8 cellular contexts compared by ENCODE assay signal in genomic region chr11:130070109-130070828, GRCh38. TPM values are rescaled to one million over a fixed set of nuclear protein-coding genes. Genes with fewer than 3 reads are reported as not detected.
DNase-seq lines count a peak whose midpoint lies in the region; ATAC-seq and TF ChIP-seq lines count a peak whose summit lies in the region.

No MANE protein-coding gene starts in this region.

- no peak overlapping the region for H3K27ac Mint-ChIP-seq in activated CD8-positive, alpha-beta T cell treated with anti-CD3 and anti-CD28 coated beads, Interleukin-2, amount 10 ng/mL, durations not matched to agents 7 days and 5 days
- peak overlapping the region; percentile 84 for H3K27ac Mint-ChIP-seq in mesothelial cell of epicardium

- peaks cover 43% of the 10 kb centered on the region for H3K79me2 ChIP-seq in GM23248 (ENCODE audit: insufficient read depth)

- H2AFZ ChIP-seq in GM23248: peak overlapping the region; percentile 69

- peak; percentile 59 for DNase-seq in GM06990 (ENCODE audit: extremely low read depth, insufficient read length)
- peak; percentile 71 for DNase-seq in GM23248
- peak; percentile 50 for DNase-seq in M059J (ENCODE audit: low read depth)
- peak; percentile 54 for DNase-seq in activated CD8-positive, alpha-beta T cell treated with anti-CD3 and anti-CD28 coated beads, Interleukin-2, amount 10 ng/mL, durations not matched to agents 7 days and 5 days
- peak; percentile 22 to 62 for DNase-seq in mesothelial cell of epicardium (ENCODE audit: low spot score in 2 of 2, unreplicated experiment in 2 of 2)
- DNase-seq in stimulated activated CD8-positive, alpha-beta memory T cell treated with anti-CD3 and anti-CD28 coated beads, Interleukin-4, amount 100 ng/mL, for 48 hours: peak; percentile 62
- DNase-seq in middle frontal gyrus (ENCODE audit: extremely low spot score, low spot score): no peak

- H3K9me2 ChIP-seq in GM23248 (ENCODE audit: insufficient read depth): no peaks in the 10 kb centered on the region

- in situ Hi-C loops in GM23248 (cut with MboI): no loop called here

- POLR2A ChIA-PET in activated CD8-positive, alpha-beta T cell treated with anti-CD3 and anti-CD28 coated beads, Interleukin-2, amount 10 ng/mL, durations not matched to agents 7 days and 5 days (lab: Charles Lee): interaction anchor here (1.9 kb wide), 1 partner anchor 67 kb away, joined by 9 read pairs; the partner anchor contains the start of gene PRDM10

- H4K20me1 ChIP-seq in GM23248 (ENCODE audit: insufficient read depth): 0 out of 2 replicates have a peak, but pooled peaks cover 2% of the 10 kb centered on the region

- H3K4me3 ChIP-seq in GM06990 (replicated peaks; ENCODE audit: low read depth, low read length): peak overlapping the region; percentile 74
- peak overlapping the region; percentile 75 for H3K4me3 ChIP-seq in GM23248
- H3K4me3 ChIP-seq in endocrine pancreas (ENCODE audit: control insufficient read depth, insufficient read depth, low read length): no peak overlapping the region

- H3K27me3 Mint-ChIP-seq in activated CD8-positive, alpha-beta T cell treated with anti-CD3 and anti-CD28 coated beads, Interleukin-2, amount 10 ng/mL, durations not matched to agents 7 days and 5 days (ENCODE audit: low read depth): peaks cover 30% of the 10 kb centered on the region
- H3K27me3 Mint-ChIP-seq in mesothelial cell of epicardium (ENCODE audit: low read depth): no peaks in the 10 kb centered on the region

- WGBS in GM23248 (ENCODE audit: low coverage in 1 of 2, low lambda C conversion rate in 2 of 2, missing lambda C conversion rate in 2 of 2), 2 experiments: 0 to 2% methylated on average over 55 to 65 of the region's 99 CpGs

- H3K36me3 ChIP-seq in GM06990 (ENCODE audit: control insufficient read depth, insufficient read depth, low read length) (no peaks in the 10 kb centered on the region), GM23248 (ENCODE audit: low read depth) (no peaks in the 10 kb centered on the region), endocrine pancreas (ENCODE audit: control insufficient read depth, insufficient read depth, low read length) (no peaks in the 10 kb centered on the region)

- H3K4me3 Mint-ChIP-seq in activated CD8-positive, alpha-beta T cell treated with anti-CD3 and anti-CD28 coated beads, Interleukin-2, amount 10 ng/mL, durations not matched to agents 7 days and 5 days: peak overlapping the region; percentile 82
- H3K4me3 Mint-ChIP-seq in mesothelial cell of epicardium: peak overlapping the region; percentile 84

- H3K36me3 Mint-ChIP-seq in activated CD8-positive, alpha-beta T cell treated with anti-CD3 and anti-CD28 coated beads, Interleukin-2, amount 10 ng/mL, durations not matched to agents 7 days and 5 days (ENCODE audit: low read depth): no peaks in the 10 kb centered on the region
- H3K36me3 Mint-ChIP-seq in mesothelial cell of epicardium: no peaks in the 10 kb centered on the region

- peaks cover 15% of the 10 kb centered on the region for H3K4me1 Mint-ChIP-seq in activated CD8-positive, alpha-beta T cell treated with anti-CD3 and anti-CD28 coated beads, Interleukin-2, amount 10 ng/mL, durations not matched to agents 7 days and 5 days (ENCODE audit: low read depth)
- peaks cover 27% of the 10 kb centered on the region for H3K4me1 Mint-ChIP-seq in mesothelial cell of epicardium

- H3K9me3 ChIP-seq in GM23248 (ENCODE audit: low read depth): no peaks in the 10 kb centered on the region
- no peaks in the 10 kb centered on the region for H3K9me3 ChIP-seq in endocrine pancreas (ENCODE audit: control insufficient read depth, low read length)

- H3F3A ChIP-seq in GM23248 (ENCODE audit: insufficient read depth): peaks cover 18% of the 10 kb centered on the region

- peak overlapping the region; percentile 67 for H3K9ac ChIP-seq in GM23248
- peak overlapping the region; percentile 90 for H3K9ac ChIP-seq in endocrine pancreas (ENCODE audit: control insufficient read depth, insufficient read depth, low read length)

- TF ChIP-seq CTCF in GM06990 (IDR thresholded peaks at IDR 0.05; ENCODE audit: insufficient read depth, low read length, poor library complexity, severe bottlenecking) (no peak), mesothelial cell of epicardium (IDR thresholded peaks at IDR 0.05; ENCODE audit: unreplicated experiment) (no peak)

- peak overlapping the region; percentile 51; the same call in 1 of the 2 replicates for H3K27ac ChIP-seq in GM23248

- ATAC-seq in activated CD8-positive, alpha-beta T cell treated with anti-CD3 and anti-CD28 coated beads, Interleukin-2, amount 10 ng/mL, durations not matched to agents 7 days and 5 days: peak; percentile 36

- no peaks in the 10 kb centered on the region; the same call in none of the 2 replicates for H3K27me3 ChIP-seq in GM06990 (replicated peaks; ENCODE audit: control insufficient read depth, insufficient read depth, low read length)
- H3K27me3 ChIP-seq in GM23248 (replicated peaks; ENCODE audit: insufficient read depth): no peaks in the 10 kb centered on the region
- H3K27me3 ChIP-seq in endocrine pancreas (ENCODE audit: control insufficient read depth, insufficient read depth, low read length): no peaks in the 10 kb centered on the region

- CTCF ChIA-PET in activated CD8-positive, alpha-beta T cell treated with anti-CD3 and anti-CD28 coated beads, Interleukin-2, amount 10 ng/mL, durations not matched to agents 7 days and 5 days (lab: Charles Lee): interaction anchor here (1.0 to 2.5 kb wide), 7 partner anchors 48 to 182 kb away, joined by 3 to 16 read pairs (median 5); no protein-coding TSS in a partner anchor

- H3K4me1 ChIP-seq in GM23248 (ENCODE audit: insufficient read depth): peaks cover 13% of the 10 kb centered on the region
- peaks cover 4% of the 10 kb centered on the region for H3K4me1 ChIP-seq in endocrine pancreas (ENCODE audit: control insufficient read depth, insufficient read depth, low read length)

- H3K9me3 Mint-ChIP-seq in activated CD8-positive, alpha-beta T cell treated with anti-CD3 and anti-CD28 coated beads, Interleukin-2, amount 10 ng/mL, durations not matched to agents 7 days and 5 days (ENCODE audit: insufficient read depth): no peaks in the 10 kb centered on the region
- H3K9me3 Mint-ChIP-seq in mesothelial cell of epicardium: no peaks in the 10 kb centered on the region

- peak overlapping the region; percentile 96 for H3K4me2 ChIP-seq in GM23248 (ENCODE audit: unreplicated experiment)

RNA-seq across cellular contexts. Expression of gene APLP2, which starts 0.6 kb away (rescaled TPM):
- total RNA-seq in GM23248 (2014; rRNA removed; shearing (Covaris generic)): 390 and 457 TPM in 2 replicates
- polyA plus RNA-seq in GM23248 (2016; fragmentation: Nextera tagmentation; extraction: Ambion mirVana): 366 and 377 TPM in 2 replicates
- total RNA-seq in M059J (2014; rRNA removed; shearing (Covaris generic)): 246 and 418 TPM in 2 replicates
- 10 to 100 TPM; 16.5 to 17.0 TPM for total RNA-seq in activated CD8-positive, alpha-beta T cell treated with anti-CD3 and anti-CD28 coated beads, Interleukin-2, amount 10 ng/mL, durations not matched to agents 7 days and 5 days
- 234 to 240 TPM (median 239 TPM) in 3 replicates for total RNA-seq in mesothelial cell of epicardium

Comparison
In these comparisons a context has a peak if more than half of its experiments do, and no peak if none do; other contexts are left out.
1. RNA of gene APLP2, which starts 0.6 kb away (total RNA-seq): 246 to 418 TPM in M059J, 390 to 457 TPM in GM23248 and 234 to 240 TPM in mesothelial cell of epicardium; 16.5 to 17.0 TPM in activated CD8-positive, alpha-beta T cell treated with anti-CD3 and anti-CD28 coated beads, Interleukin-2, amount 10 ng/mL, durations not matched to agents 7 days and 5 days; every median in the first group is over 10 times any median in the second.